12 cellular contexts compared by ENCODE assay signal in the genomic region with DNA sequence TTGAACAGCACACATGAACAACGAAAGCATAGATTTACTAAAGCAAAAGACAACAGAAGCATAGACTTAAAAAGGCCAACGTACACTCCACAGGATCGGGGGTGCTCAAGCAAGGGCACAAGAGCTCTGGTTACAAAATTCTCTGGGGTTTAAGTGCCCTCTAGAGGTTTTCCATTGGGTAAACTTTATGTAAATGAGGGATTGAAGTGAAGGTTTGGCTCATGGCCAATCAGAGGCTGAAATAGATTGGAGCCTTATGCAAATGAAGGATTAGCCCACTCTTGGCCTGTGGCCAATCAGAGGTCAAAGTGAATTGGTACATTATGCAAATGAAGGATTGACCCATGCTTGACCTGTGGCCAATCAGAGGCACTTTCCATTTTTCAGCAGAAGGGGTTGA.
DNase-seq lines count a peak whose midpoint lies in the region; ATAC-seq and TF ChIP-seq lines count a peak whose summit lies in the region.
"Had no signal": no experiment of that assay in that cellular context is flagged by ENCODE, and none has a peak within 500 bp of the region (broad histone marks: within the 10 kb centered on the region; RNA-seq: fewer than 3 reads in every experiment).

No MANE protein-coding gene starts in this region.

- H3K79me1 ChIP-seq in IMR-90 (ENCODE audit: low read depth in 1 of 2, low read length in 2 of 2), result no peaks in the 10 kb centered on the region

- H3K36me3 ChIP-seq in IMR-90 (ENCODE audit: control insufficient read depth, insufficient read depth, low read length), result no peaks in the 10 kb centered on the region
- H3K36me3 ChIP-seq: spleen, transverse colon had no signal

- H4K8ac ChIP-seq in IMR-90 (ENCODE audit: low read depth in 2 of 2, low read length in 2 of 2), result no peak overlapping the region

- no peak overlapping the region for H2BK15ac ChIP-seq in IMR-90 (ENCODE audit: low read depth, low read length)

- no peak overlapping the region for H3K9ac ChIP-seq in IMR-90 (ENCODE audit: low read depth, low read length)

- no peak for TF ChIP-seq CTCF in IMR-90 (conservative IDR thresholded peaks at IDR 0.05; ENCODE audit: low read depth, low read length)

- H3K9me1 ChIP-seq in IMR-90 (ENCODE audit: insufficient read depth, low read length), result no peaks in the 10 kb centered on the region

- TF ChIP-seq POLR2A in IMR-90 (IDR thresholded peaks at IDR 0.05; ENCODE audit: low read depth, low read length), result no peak

- H2AK9ac ChIP-seq in IMR-90 (replicated peaks; ENCODE audit: low read depth, low read length, poor library complexity), result peak overlapping the region; percentile 3

- WGBS in IMR-90 (ENCODE audit: extremely low coverage in 2 of 2, insufficient read length in 1 of 2), 2 experiments, result no CpG with 5 or more reads among the region's 3 CpGs

- H4K5ac ChIP-seq in IMR-90 (ENCODE audit: low read depth, low read length), result no peak overlapping the region

- no peak overlapping the region for H2BK120ac ChIP-seq in IMR-90 (ENCODE audit: low read depth, low read length)

- H3K4ac ChIP-seq in IMR-90 (ENCODE audit: low read depth, low read length), result no peak overlapping the region

- H2BK5ac ChIP-seq in IMR-90 (ENCODE audit: low read depth, low read length, poor library complexity, severe bottlenecking), result no peak overlapping the region

- TF ChIP-seq RAD21 in IMR-90 (IDR thresholded peaks at IDR 0.05; ENCODE audit: low read length), result no peak

- DNase-seq in IMR-90 (no peak), NCI-H128 (lab: John Stamatoyannopoulos, UW; ENCODE audit: unreplicated experiment) (peak; percentile 46), RPMI8226 (peak; percentile 29), iPS DF 19.7 (ENCODE audit: low read depth, low spot score) (peak; percentile 7), SW 1271 (lab: John Stamatoyannopoulos, UW) (no peak), middle frontal gyrus (ENCODE audit: extremely low spot score, low spot score) (no peak)
- DNase-seq: activated CD8-positive, alpha-beta T cell treated with anti-CD3 and anti-CD28 coated beads, Interleukin-2, amount 10 ng/mL, durations not matched to agents 7 days and 5 days; spleen; transverse colon had no signal

- H3K4me1 ChIP-seq in IMR-90 (ENCODE audit: control insufficient read depth, insufficient read depth, low read length), result no peaks in the 10 kb centered on the region
- H3K4me1 ChIP-seq: spleen, transverse colon had no signal

- no peak overlapping the region for H3K4me2 ChIP-seq in IMR-90 (ENCODE audit: low read depth, low read length)

- no peak overlapping the region for H3K18ac ChIP-seq in IMR-90 (ENCODE audit: low read depth, low read length)

- CTCF ChIA-PET in IMR-90 (lab: Yijun Ruan, JAX), result no interaction called here

- H2AFZ ChIP-seq in IMR-90 (replicated peaks; ENCODE audit: low read length, poor library complexity), result no peak overlapping the region

- intact Hi-C loops in IMR-90 (cut with micrococcal nuclease), result no loop called here

- in situ Hi-C loops in IMR-90 (cut with MboI; ENCODE audit: low sequenced_read_pairs), result no loop called here

- H3K14ac ChIP-seq in IMR-90 (replicated peaks; ENCODE audit: low read depth, low read length), result no peak overlapping the region

- no peak overlapping the region for H4K91ac ChIP-seq in IMR-90 (ENCODE audit: insufficient read depth, low read depth, low read length)

- no peak overlapping the region for H2AK5ac ChIP-seq in IMR-90 (ENCODE audit: low read depth, low read length)

- no peaks in the 10 kb centered on the region for H4K20me1 ChIP-seq in IMR-90 (ENCODE audit: insufficient read depth, low read length)

- POLR2A ChIA-PET in IMR-90 (lab: Charles Lee; ENCODE audit: unreplicated experiment), result no interaction called here

- BruUV-seq in IMR-90 (replicated peaks; lab: Mats Ljungman, UMichigan), result no TSS peak

- no peaks in the 10 kb centered on the region for H3K27me3 ChIP-seq in IMR-90 (ENCODE audit: control insufficient read depth, insufficient read depth, low read length)
- H3K27me3 ChIP-seq: spleen, transverse colon had no signal

- no peak overlapping the region for H3K4me3 ChIP-seq in IMR-90 (ENCODE audit: insufficient read depth, low read depth, low read length)
- H3K4me3 ChIP-seq: spleen, transverse colon had no signal

- no peak overlapping the region for H3K23ac ChIP-seq in IMR-90 (ENCODE audit: low read depth, low read length)

- no peak for ATAC-seq in IMR-90 (ENCODE audit: low read depth)
- no peak for ATAC-seq in HG03439 (IDR thresholded peaks at IDR 0.05; ENCODE audit: unreplicated experiment)
- no peak for ATAC-seq in GM18868 (IDR thresholded peaks at IDR 0.05; ENCODE audit: unreplicated experiment)
- ATAC-seq: activated CD8-positive, alpha-beta T cell treated with anti-CD3 and anti-CD28 coated beads, Interleukin-2, amount 10 ng/mL, durations not matched to agents 7 days and 5 days had no signal

- dilution Hi-C loops in IMR-90 (cut with HindIII; ENCODE audit: low sequenced_read_pairs, unreplicated experiment), result no loop called here

- no peaks in the 10 kb centered on the region for H3K9me3 ChIP-seq in IMR-90 (ENCODE audit: control insufficient read depth, insufficient read depth, low read length)
- H3K9me3 ChIP-seq: transverse colon had no signal

- no peak overlapping the region for H3K56ac ChIP-seq in IMR-90 (ENCODE audit: extremely low read depth, insufficient read depth, low read length)

- H3K27ac ChIP-seq in IMR-90 (ENCODE audit: insufficient read depth, low read length), result no peak overlapping the region
- H3K27ac ChIP-seq: C4-2B, spleen had no signal

- no peak overlapping the region for H2BK20ac ChIP-seq in IMR-90 (ENCODE audit: low read depth, low read length)

TF ChIP-seq in IMR-90, 13 proteins besides CTCF, POLR2A, EP300 and RAD21:
- TF ChIP-seq FOS (IDR thresholded peaks at IDR 0.05; ENCODE audit: low read depth, low read length), result no peak
- no peak for TF ChIP-seq CEBPB (IDR thresholded peaks at IDR 0.05; ENCODE audit: low read depth, low read length)
- TF ChIP-seq RFX5 (IDR thresholded peaks at IDR 0.05; ENCODE audit: low read depth, low read length), result no peak
- no peak for TF ChIP-seq RCOR1 (IDR thresholded peaks at IDR 0.05; ENCODE audit: insufficient replicate concordance, low read length)
- TF ChIP-seq MAZ (IDR thresholded peaks at IDR 0.05; ENCODE audit: borderline replicate concordance, low read depth, low read length), result no peak
- no peak for TF ChIP-seq MXI1 (IDR thresholded peaks at IDR 0.05; ENCODE audit: borderline replicate concordance, low read depth, low read length)
- no peak for TF ChIP-seq MAFK (IDR thresholded peaks at IDR 0.05; ENCODE audit: low read depth, low read length)
- no peak for TF ChIP-seq NFE2L2 (IDR thresholded peaks at IDR 0.05; ENCODE audit: low read depth, low read length)
- TF ChIP-seq, protein P1, sequence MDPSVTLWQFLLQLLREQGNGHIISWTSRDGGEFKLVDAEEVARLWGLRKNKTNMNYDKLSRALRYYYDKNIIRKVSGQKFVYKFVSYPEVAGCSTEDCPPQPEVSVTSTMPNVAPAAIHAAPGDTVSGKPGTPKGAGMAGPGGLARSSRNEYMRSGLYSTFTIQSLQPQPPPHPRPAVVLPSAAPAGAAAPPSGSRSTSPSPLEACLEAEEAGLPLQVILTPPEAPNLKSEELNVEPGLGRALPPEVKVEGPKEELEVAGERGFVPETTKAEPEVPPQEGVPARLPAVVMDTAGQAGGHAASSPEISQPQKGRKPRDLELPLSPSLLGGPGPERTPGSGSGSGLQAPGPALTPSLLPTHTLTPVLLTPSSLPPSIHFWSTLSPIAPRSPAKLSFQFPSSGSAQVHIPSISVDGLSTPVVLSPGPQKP (IDR thresholded peaks at IDR 0.05; ENCODE audit: borderline replicate concordance, low read depth, low read length), result no peak
- no peak for TF ChIP-seq CHD1 (IDR thresholded peaks at IDR 0.05; ENCODE audit: low read depth, low read length)
- TF ChIP-seq, protein P2, sequence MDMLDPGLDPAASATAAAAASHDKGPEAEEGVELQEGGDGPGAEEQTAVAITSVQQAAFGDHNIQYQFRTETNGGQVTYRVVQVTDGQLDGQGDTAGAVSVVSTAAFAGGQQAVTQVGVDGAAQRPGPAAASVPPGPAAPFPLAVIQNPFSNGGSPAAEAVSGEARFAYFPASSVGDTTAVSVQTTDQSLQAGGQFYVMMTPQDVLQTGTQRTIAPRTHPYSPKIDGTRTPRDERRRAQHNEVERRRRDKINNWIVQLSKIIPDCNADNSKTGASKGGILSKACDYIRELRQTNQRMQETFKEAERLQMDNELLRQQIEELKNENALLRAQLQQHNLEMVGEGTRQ (IDR thresholded peaks at IDR 0.05; ENCODE audit: low read depth, low read length), result no peak
- no peak for TF ChIP-seq BHLHE40 (IDR thresholded peaks at IDR 0.05; ENCODE audit: low read depth, low read length)
- no peak for TF ChIP-seq SMC3 (IDR thresholded peaks at IDR 0.05; ENCODE audit: low read depth, low read length)

Comparison
In these comparisons a context has a peak if more than half of its experiments do, and no peak if none do; other contexts are left out.
1. DNase-seq: peak in NCI-H128 (single experiment), RPMI8226 (single experiment) and iPS DF 19.7 (single experiment); none in IMR-90 (single experiment), SW 1271 (0 of 2) and middle frontal gyrus (single experiment).